In the genomic region with DNA sequence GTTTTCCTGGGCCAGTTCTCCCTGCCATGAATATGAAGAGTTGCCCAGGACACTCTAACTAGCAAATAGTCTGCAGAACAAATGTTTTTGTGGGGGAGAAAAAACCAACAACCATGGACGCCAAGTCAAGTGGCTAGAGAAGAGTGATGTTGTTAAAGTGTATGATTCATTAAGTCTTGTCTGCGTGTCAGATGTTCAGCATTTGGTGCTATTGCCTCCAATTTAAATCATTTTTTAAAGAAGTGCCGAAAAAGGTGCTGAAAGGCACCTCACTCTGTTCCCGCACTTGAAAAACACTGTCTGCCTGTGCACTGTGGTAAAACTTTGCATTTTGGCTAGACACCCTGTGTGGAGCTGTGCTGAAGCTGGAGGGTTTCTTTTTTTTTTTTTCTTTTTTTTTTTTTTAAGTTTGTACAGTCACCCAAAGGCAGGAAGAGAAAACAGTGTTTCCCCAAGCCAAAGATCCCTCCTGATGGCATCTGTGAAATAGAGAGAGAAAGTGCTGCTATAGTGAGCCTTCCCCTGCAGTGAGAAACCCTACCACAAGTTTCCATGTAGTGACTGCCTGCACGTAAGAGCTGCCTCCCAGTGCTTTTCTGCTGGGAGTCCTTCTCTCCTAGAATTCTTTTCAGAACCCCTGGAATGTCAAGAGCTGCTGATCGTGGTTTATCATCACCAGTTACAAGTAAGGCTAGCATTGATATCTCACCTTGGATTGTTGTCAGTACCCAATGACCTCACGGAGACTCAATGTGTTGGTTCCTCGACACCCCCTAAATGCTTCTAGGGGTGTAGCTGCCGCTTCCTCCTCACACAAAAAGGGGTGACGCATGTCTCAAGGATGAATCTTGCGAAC, we compare ENCODE assay signal across 13 cellular contexts.
A peak's percentile ranks its signal among the peaks of the same experiment; 100 is the strongest.
DNase-seq lines count a peak whose midpoint lies in the region; ATAC-seq and TF ChIP-seq lines count a peak whose summit lies in the region.
"Had no signal": no experiment of that assay in that cellular context is flagged by ENCODE, and none has a peak within 500 bp of the region (broad histone marks: within the 10 kb centered on the region; RNA-seq: fewer than 3 reads in every experiment).

No MANE protein-coding gene starts in this region.

- peak; percentile 18 for DNase-seq in GM03348 (ENCODE audit: low spot score)
- no peak for DNase-seq in activated CD8-positive, alpha-beta memory T cell treated with anti-CD3 and anti-CD28 coated beads, Interleukin-2, amount 50 U/mL, for 48 hours
- no peak for DNase-seq in ecto neural progenitor cell (ENCODE audit: low spot score)
- no peak for DNase-seq in epidermal melanocyte (ENCODE audit: insufficient read length, low spot score)
- no peak for DNase-seq in OCI-M1 (lab: John Stamatoyannopoulos, UW)
- DNase-seq: C1 segment of cervical spinal cord, foreskin melanocyte, NCI-H510A, retina, SW 1271 had no signal

- H3K36me3 ChIP-seq in KMS-11 (ENCODE audit: insufficient read depth), result no peaks in the 10 kb centered on the region

- no peak for TF ChIP-seq CTCF in KMS-11 (conservative IDR thresholded peaks at IDR 0.05; ENCODE audit: low read depth, low read length)

- H3K9ac ChIP-seq in KMS-11, result no peak overlapping the region

- ATAC-seq in HG02840 (IDR thresholded peaks at IDR 0.05; ENCODE audit: low FRiP score, unreplicated experiment), result peak; percentile 61

- no peak overlapping the region for H2AFZ ChIP-seq in KMS-11 (ENCODE audit: low read depth)

- no peak overlapping the region for H3K4me3 ChIP-seq in KMS-11 (IDR thresholded peaks at IDR 0.05; ENCODE audit: insufficient read depth, low read depth, low read length)

- TF ChIP-seq POLR2A in GM19099 (IDR thresholded peaks at IDR 0.05; ENCODE audit: extremely low read depth, insufficient read length, low read depth), result peak; percentile 29

- peak overlapping the region; percentile 66 for H3K4me2 ChIP-seq in KMS-11

- peak overlapping the region; percentile 1; the same call in 1 of the 2 replicates for H3K27ac ChIP-seq in KMS-11

- H4K20me1 ChIP-seq in KMS-11 (ENCODE audit: insufficient read depth), result no peaks in the 10 kb centered on the region

- peaks cover 27% of the 10 kb centered on the region for H3K4me1 ChIP-seq in KMS-11 (ENCODE audit: low read depth, poor library complexity, severe bottlenecking)

- no peaks in the 10 kb centered on the region for H3K79me2 ChIP-seq in KMS-11 (ENCODE audit: insufficient read depth, low read depth)

- no peaks in the 10 kb centered on the region for H3K27me3 ChIP-seq in KMS-11 (ENCODE audit: insufficient read depth, low read depth)
